Comparison of ENCODE assay signal across 8 cellular contexts in genomic region chr7:120123528-120123927, GRCh38.
"Had no signal": no experiment of that assay in that cellular context is flagged by ENCODE, and none has a peak within 500 bp of the region (broad histone marks: within the 10 kb centered on the region; RNA-seq: fewer than 3 reads in every experiment).

No MANE protein-coding gene starts in this region.

- H3K4me3 ChIP-seq: GM12878 had no signal

- ATAC-seq: GM12878 had no signal

- FAIRE-seq: G401.6, GM12878, GM12891, GM12892, GM18507, GM19239 had no signal

- DNase-seq: GDM1, GF-D8 had no signal
